ENCODE assay signal across 14 cellular contexts in the genomic region with DNA sequence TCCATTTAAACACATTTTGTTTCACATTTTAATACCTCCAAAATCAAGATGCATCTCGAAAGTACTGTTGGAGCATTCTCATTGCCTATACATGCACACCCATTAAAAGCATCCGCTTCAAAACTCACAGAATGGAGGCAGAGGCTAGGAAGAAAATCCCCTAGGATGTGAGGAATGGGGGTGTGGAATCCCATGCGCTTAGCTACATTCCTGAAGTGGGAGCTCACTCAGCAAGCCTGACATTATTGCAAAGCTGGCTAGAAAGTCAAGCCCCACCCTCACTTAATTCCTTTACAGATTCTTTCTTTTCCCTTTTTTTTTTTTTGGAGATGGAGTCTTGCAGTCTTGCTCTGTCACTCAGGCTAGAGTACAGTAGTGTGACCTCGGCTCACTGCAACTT. TPM values are rescaled to one million over a fixed set of nuclear protein-coding genes. Genes with fewer than 3 reads are reported as not detected.
A peak's percentile ranks its signal among the peaks of the same experiment; 100 is the strongest.
DNase-seq lines count a peak whose midpoint lies in the region; ATAC-seq and TF ChIP-seq lines count a peak whose summit lies in the region.
"Had no signal": no experiment of that assay in that cellular context is flagged by ENCODE, and none has a peak within 500 bp of the region (broad histone marks: within the 10 kb centered on the region; RNA-seq: fewer than 3 reads in every experiment).

No MANE protein-coding gene starts in this region.

- H3K4me2 ChIP-seq in Loucy (ENCODE audit: low read depth, low read length, poor library complexity, severe bottlenecking): no peak overlapping the region

- DNase-seq in Caki2 (ENCODE audit: low read depth): peak; percentile 41
- DNase-seq in cardiac fibroblast (ENCODE audit: low read depth in 2 of 2): peak; percentile 70 to 76
- DNase-seq in myocyte (ENCODE audit: low read depth): peak; percentile 71
- no peak for DNase-seq in NCI-H1694 treated with DMSO at 0.1 percent for 48 hours (lab: John Stamatoyannopoulos, UW)
- no peak for DNase-seq in activated T-helper 1 cell treated with anti-CD3 and anti-CD28 coated beads, Interleukin-12 subunit alpha, Interleukin-12 subunit beta, Interleukin-2, Interleukin-4 antibody, amounts not matched to agents 30 ng/mL and 10 ng/mL and 1 ng/mL, durations not matched to agents 14 hours and 24 hours and 36 hours (ENCODE audit: low spot score)
- DNase-seq in activated naive CD4-positive, alpha-beta T cell treated with Interleukin-2 at 50 U/mL for 16 hours: no peak
- no peak for DNase-seq in activated CD8-positive, alpha-beta T cell treated with anti-CD3 and anti-CD28 coated beads for 36 hours
- DNase-seq: adrenal gland; CD4-positive, alpha-beta memory T cell; small intestine had no signal

- no peaks in the 10 kb centered on the region for H3K9me2 ChIP-seq in Loucy (replicated peaks; ENCODE audit: low read depth, low read length)

- H3K9me3 Mint-ChIP-seq in activated T-helper 1 cell treated with anti-CD3 and anti-CD28 coated beads, Interleukin-12 subunit alpha, Interleukin-12 subunit beta, Interleukin-2, Interleukin-4 antibody, amounts not matched to agents 30 ng/mL and 10 ng/mL and 1 ng/mL, durations not matched to agents 14 hours and 24 hours and 36 hours: no peaks in the 10 kb centered on the region
- no peaks in the 10 kb centered on the region for H3K9me3 Mint-ChIP-seq in activated CD8-positive, alpha-beta T cell treated with anti-CD3 and anti-CD28 coated beads for 36 hours
- H3K9me3 Mint-ChIP-seq: CD4-positive, alpha-beta memory T cell had no signal

- H3K4me3 ChIP-seq in Loucy (ENCODE audit: low read length, poor library complexity, severe bottlenecking): no peak overlapping the region
- no peak overlapping the region for H3K4me3 ChIP-seq in cardiac fibroblast (replicated peaks in 1 of 2; ENCODE audit: low read depth in 2 of 2, low read length in 2 of 2)
- H3K4me3 ChIP-seq: adrenal gland had no signal

- no peaks in the 10 kb centered on the region for H4K20me1 ChIP-seq in Loucy (ENCODE audit: insufficient read depth, low read length, poor library complexity, severe bottlenecking)

- intact Hi-C loops in activated T-helper 1 cell treated with anti-CD3 and anti-CD28 coated beads, Interleukin-12 subunit alpha, Interleukin-12 subunit beta, Interleukin-2, Interleukin-4 antibody, amounts not matched to agents 30 ng/mL and 10 ng/mL and 1 ng/mL, durations not matched to agents 14 hours and 24 hours and 36 hours (cut with micrococcal nuclease): no loop called here
- intact Hi-C loops in activated CD8-positive, alpha-beta T cell treated with anti-CD3 and anti-CD28 coated beads for 36 hours (cut with micrococcal nuclease): no loop called here

- peaks cover 6% of the 10 kb centered on the region for H3K36me3 Mint-ChIP-seq in activated T-helper 1 cell treated with anti-CD3 and anti-CD28 coated beads, Interleukin-12 subunit alpha, Interleukin-12 subunit beta, Interleukin-2, Interleukin-4 antibody, amounts not matched to agents 30 ng/mL and 10 ng/mL and 1 ng/mL, durations not matched to agents 14 hours and 24 hours and 36 hours (ENCODE audit: low read depth)
- H3K36me3 Mint-ChIP-seq in activated CD8-positive, alpha-beta T cell treated with anti-CD3 and anti-CD28 coated beads for 36 hours (ENCODE audit: low read depth): peaks cover 5% of the 10 kb centered on the region

- peaks cover 12% of the 10 kb centered on the region for H3K4me1 ChIP-seq in Loucy (ENCODE audit: insufficient read depth, low read length, poor library complexity, severe bottlenecking)
- H3K4me1 ChIP-seq: adrenal gland had no signal

- peak overlapping the region; percentile 55 for H3K9ac ChIP-seq in Loucy (ENCODE audit: low read depth, low read length, poor library complexity, severe bottlenecking)

- TF ChIP-seq CTCF in Loucy (conservative IDR thresholded peaks at IDR 0.05; ENCODE audit: low read length) (no peak), cardiac fibroblast (IDR thresholded peaks at IDR 0.05; ENCODE audit: low read depth, low read length) (no peak)
- no peak for TF ChIP-seq CTCF in activated CD8-positive, alpha-beta T cell treated with anti-CD3 and anti-CD28 coated beads for 36 hours (IDR thresholded peaks at IDR 0.05)

- no peaks in the 10 kb centered on the region; the same call in 1 of the 2 replicates for H3F3A ChIP-seq in Loucy (ENCODE audit: low read depth)

- H3K9me3 ChIP-seq in Loucy (ENCODE audit: insufficient read depth, low read depth, low read length): no peaks in the 10 kb centered on the region; the same call in 1 of the 2 replicates
- H3K9me3 ChIP-seq: adrenal gland had no signal

- peaks cover 4% of the 10 kb centered on the region for H3K79me2 ChIP-seq in Loucy (ENCODE audit: insufficient read depth, low read length)

- H3K27me3 Mint-ChIP-seq in activated T-helper 1 cell treated with anti-CD3 and anti-CD28 coated beads, Interleukin-12 subunit alpha, Interleukin-12 subunit beta, Interleukin-2, Interleukin-4 antibody, amounts not matched to agents 30 ng/mL and 10 ng/mL and 1 ng/mL, durations not matched to agents 14 hours and 24 hours and 36 hours (ENCODE audit: insufficient read depth): peaks cover 1% of the 10 kb centered on the region
- no peaks in the 10 kb centered on the region for H3K27me3 Mint-ChIP-seq in activated CD8-positive, alpha-beta T cell treated with anti-CD3 and anti-CD28 coated beads for 36 hours

- no peak overlapping the region for H3K27ac Mint-ChIP-seq in activated T-helper 1 cell treated with anti-CD3 and anti-CD28 coated beads, Interleukin-12 subunit alpha, Interleukin-12 subunit beta, Interleukin-2, Interleukin-4 antibody, amounts not matched to agents 30 ng/mL and 10 ng/mL and 1 ng/mL, durations not matched to agents 14 hours and 24 hours and 36 hours
- no peak overlapping the region for H3K27ac Mint-ChIP-seq in activated CD8-positive, alpha-beta T cell treated with anti-CD3 and anti-CD28 coated beads for 36 hours
- H3K27ac Mint-ChIP-seq: CD4-positive, alpha-beta memory T cell had no signal

- POLR2A ChIA-PET in activated CD8-positive, alpha-beta T cell treated with anti-CD3 and anti-CD28 coated beads for 36 hours (lab: Charles Lee): interaction anchor here (1.6 kb wide), 1 partner anchor 14 kb away, joined by 3 read pairs; no protein-coding TSS in a partner anchor

- H3K4me3 Mint-ChIP-seq in activated T-helper 1 cell treated with anti-CD3 and anti-CD28 coated beads, Interleukin-12 subunit alpha, Interleukin-12 subunit beta, Interleukin-2, Interleukin-4 antibody, amounts not matched to agents 30 ng/mL and 10 ng/mL and 1 ng/mL, durations not matched to agents 14 hours and 24 hours and 36 hours: no peak overlapping the region
- H3K4me3 Mint-ChIP-seq in activated CD8-positive, alpha-beta T cell treated with anti-CD3 and anti-CD28 coated beads for 36 hours: no peak overlapping the region
- H3K4me3 Mint-ChIP-seq: CD4-positive, alpha-beta memory T cell had no signal

- H3K27me3 ChIP-seq in Loucy (ENCODE audit: insufficient read depth, low read length, poor library complexity, severe bottlenecking): no peaks in the 10 kb centered on the region
- H3K27me3 ChIP-seq: adrenal gland had no signal

- in situ Hi-C loops in Caki2 (cut with HindIII; ENCODE audit: low pct_unique_long_range_greater_than_20kb, low sequenced_read_pairs): no loop called here

- CTCF ChIA-PET in activated CD8-positive, alpha-beta T cell treated with anti-CD3 and anti-CD28 coated beads for 36 hours (lab: Charles Lee): interaction anchor here (1.3 to 2.9 kb wide), 2 partner anchors 139 to 202 kb away, joined by 3 to 25 read pairs; no protein-coding TSS in a partner anchor

- peaks cover 15% of the 10 kb centered on the region for H3K4me1 Mint-ChIP-seq in activated T-helper 1 cell treated with anti-CD3 and anti-CD28 coated beads, Interleukin-12 subunit alpha, Interleukin-12 subunit beta, Interleukin-2, Interleukin-4 antibody, amounts not matched to agents 30 ng/mL and 10 ng/mL and 1 ng/mL, durations not matched to agents 14 hours and 24 hours and 36 hours (ENCODE audit: low read depth)
- H3K4me1 Mint-ChIP-seq in activated CD8-positive, alpha-beta T cell treated with anti-CD3 and anti-CD28 coated beads for 36 hours (ENCODE audit: low read depth): peaks cover 6% of the 10 kb centered on the region

- no peak overlapping the region for H2AFZ ChIP-seq in Loucy (ENCODE audit: low read length)

- ATAC-seq in activated CD8-positive, alpha-beta T cell treated with anti-CD3 and anti-CD28 coated beads for 36 hours: no peak
- ATAC-seq: Right ventricle myocardium inferior had no signal

- no peaks in the 10 kb centered on the region for H3K36me3 ChIP-seq in Loucy (ENCODE audit: insufficient read depth, low read length)
- H3K36me3 ChIP-seq: adrenal gland had no signal

RNA-seq across cellular contexts. Expression of a gene that starts 4.6 kb away (rescaled TPM):
- total RNA-seq in Caki2 (2014; rRNA removed; shearing (Covaris generic); ENCODE audit: low replicate concordance): 140 and 164 TPM in 2 replicates
- total RNA-seq in myocyte: 98.4 and 108 TPM in 2 replicates
- 89.7 TPM for polyA plus RNA-seq in myocyte (2012)
- total RNA-seq in activated T-helper 1 cell treated with anti-CD3 and anti-CD28 coated beads, Interleukin-12 subunit alpha, Interleukin-12 subunit beta, Interleukin-2, Interleukin-4 antibody, amounts not matched to agents 30 ng/mL and 10 ng/mL and 1 ng/mL, durations not matched to agents 14 hours and 24 hours and 36 hours: 71.6 and 72.8 TPM in 2 replicates
- total RNA-seq in activated CD8-positive, alpha-beta T cell treated with anti-CD3 and anti-CD28 coated beads for 36 hours: 10 to 100 TPM; 41.7 to 44.7 TPM

RNA-seq across cellular contexts. Expression of a gene that starts 7.3 kb away (rescaled TPM):
- total RNA-seq in Caki2 (2014; rRNA removed; shearing (Covaris generic); ENCODE audit: low replicate concordance): 7.3 TPM in 1 of 2 replicates, not detected in the other
- total RNA-seq in myocyte: not detected in 2 replicates
- polyA plus RNA-seq in myocyte (2012): not detected
- total RNA-seq in activated T-helper 1 cell treated with anti-CD3 and anti-CD28 coated beads, Interleukin-12 subunit alpha, Interleukin-12 subunit beta, Interleukin-2, Interleukin-4 antibody, amounts not matched to agents 30 ng/mL and 10 ng/mL and 1 ng/mL, durations not matched to agents 14 hours and 24 hours and 36 hours: not detected in 2 replicates
- total RNA-seq in activated CD8-positive, alpha-beta T cell treated with anti-CD3 and anti-CD28 coated beads for 36 hours: not detected
- total RNA-seq: adrenal gland; CD4-positive, alpha-beta memory T cell; NCI-H460; Right ventricle myocardium inferior; urinary bladder had no signal
- polyA plus RNA-seq: adrenal gland; CD4-positive, alpha-beta memory T cell; small intestine; urinary bladder had no signal

RNA-seq across cellular contexts. Expression of a gene that starts 17.1 kb away (rescaled TPM):
- total RNA-seq in Caki2 (2014; rRNA removed; shearing (Covaris generic); ENCODE audit: low replicate concordance): 80.8 and 81.6 TPM in 2 replicates
- 82.6 and 89.3 TPM in 2 replicates for total RNA-seq in myocyte
- 81.2 TPM for polyA plus RNA-seq in myocyte (2012)
- total RNA-seq in activated T-helper 1 cell treated with anti-CD3 and anti-CD28 coated beads, Interleukin-12 subunit alpha, Interleukin-12 subunit beta, Interleukin-2, Interleukin-4 antibody, amounts not matched to agents 30 ng/mL and 10 ng/mL and 1 ng/mL, durations not matched to agents 14 hours and 24 hours and 36 hours: 116 and 117 TPM in 2 replicates
- 100 to 1,000 TPM in 1 of 2 experiments, 10 to 100 TPM in 1; 99.0 to 108 TPM for total RNA-seq in activated CD8-positive, alpha-beta T cell treated with anti-CD3 and anti-CD28 coated beads for 36 hours

RNA-seq across cellular contexts. Expression of a gene that starts 37.1 kb away (rescaled TPM):
- not detected in 2 replicates for total RNA-seq in Caki2 (2014; rRNA removed; shearing (Covaris generic); ENCODE audit: low replicate concordance)
- not detected in 2 replicates for total RNA-seq in myocyte
- not detected for polyA plus RNA-seq in myocyte (2012)
- 32.0 and 35.2 TPM in 2 replicates for total RNA-seq in activated T-helper 1 cell treated with anti-CD3 and anti-CD28 coated beads, Interleukin-12 subunit alpha, Interleukin-12 subunit beta, Interleukin-2, Interleukin-4 antibody, amounts not matched to agents 30 ng/mL and 10 ng/mL and 1 ng/mL, durations not matched to agents 14 hours and 24 hours and 36 hours
- 10 to 100 TPM; 23.5 to 25.5 TPM for total RNA-seq in activated CD8-positive, alpha-beta T cell treated with anti-CD3 and anti-CD28 coated beads for 36 hours
- total RNA-seq: NCI-H460 had no signal

Comparison
In these comparisons a context has a peak if more than half of its experiments do, and no peak if none do; other contexts are left out.
1. DNase-seq: peak in Caki2 (single experiment), cardiac fibroblast (2 of 2) and myocyte (single experiment); none in NCI-H1694 treated with DMSO at 0.1 percent for 48 hours (single experiment), activated T-helper 1 cell treated with anti-CD3 and anti-CD28 coated beads, Interleukin-12 subunit alpha, Interleukin-12 subunit beta, Interleukin-2, Interleukin-4 antibody, amounts not matched to agents 30 ng/mL and 10 ng/mL and 1 ng/mL, durations not matched to agents 14 hours and 24 hours and 36 hours (single experiment), activated naive CD4-positive, alpha-beta T cell treated with Interleukin-2 at 50 U/mL for 16 hours (single experiment) and activated CD8-positive, alpha-beta T cell treated with anti-CD3 and anti-CD28 coated beads for 36 hours (single experiment).